Comparison of ENCODE assay signal across 8 cellular contexts in the genomic region with DNA sequence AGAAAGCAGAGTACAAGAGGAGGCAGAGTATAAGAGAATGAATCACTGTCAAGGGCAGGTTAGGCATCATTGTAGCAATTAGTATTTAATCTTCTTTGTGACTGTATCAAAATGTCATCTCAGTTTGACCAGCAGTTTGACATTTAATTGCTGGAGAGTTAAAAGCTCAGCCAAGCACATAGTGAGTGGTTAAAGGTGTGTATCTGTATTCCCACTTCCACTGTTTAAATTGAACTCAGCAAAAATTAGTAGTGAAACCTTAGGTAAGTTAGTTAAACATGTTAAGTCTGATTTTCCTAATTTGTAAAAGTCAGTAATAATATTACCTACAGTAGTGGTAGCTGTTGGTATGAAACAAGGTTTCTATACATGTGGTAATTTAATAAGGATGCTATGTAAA.
"Had no signal": no experiment of that assay in that cellular context is flagged by ENCODE, and none has a peak within 500 bp of the region (broad histone marks: within the 10 kb centered on the region; RNA-seq: fewer than 3 reads in every experiment).

No MANE protein-coding gene starts in this region.

- ATAC-seq: HepG2, K562 had no signal

- H3K4me2 ChIP-seq: KMS-11 had no signal

- H3K27ac ChIP-seq: HL-60, KMS-11 had no signal

- H3K9ac ChIP-seq: KMS-11 had no signal

- FAIRE-seq: HepG2, HTR-8/SVneo, K562 had no signal

- DNase-seq: IMR-90, KBM-7, KG1 had no signal

- H3K4me3 ChIP-seq: K562 had no signal
